Comparison of ENCODE assay signal across 16 cellular contexts in genomic region chr2:239753537-239753936, GRCh38.
"Had no signal": no experiment of that assay in that cellular context is flagged by ENCODE, and none has a peak within 500 bp of the region (broad histone marks: within the 10 kb centered on the region; RNA-seq: fewer than 3 reads in every experiment).

No MANE protein-coding gene starts in this region.

- H3K4me3 Mint-ChIP-seq: activated CD4-positive, alpha-beta T cell treated with anti-CD3 and anti-CD28 coated beads for 36 hours; activated naive CD8-positive, alpha-beta T cell treated with anti-CD3 and anti-CD28 coated beads for 36 hours; activated T-helper 17 cell treated with anti-CD3 and anti-CD28 coated beads, Interleukin-2, amount 50 U/mL, for 72 hours; T-helper 2 cell treated with Interferon-gamma antibody and Interleukin-4, amounts not matched to agents 5 μg/mL and 100 μg/mL, for 36 hours had no signal

- H3K27ac ChIP-seq: esophagus squamous epithelium, lower lobe of right lung, tibial artery had no signal

- H3K9me3 Mint-ChIP-seq: activated naive CD8-positive, alpha-beta T cell treated with anti-CD3 and anti-CD28 coated beads for 36 hours; activated T-helper 17 cell treated with anti-CD3 and anti-CD28 coated beads, Interleukin-2, amount 50 U/mL, for 72 hours; T-helper 2 cell treated with Interferon-gamma antibody and Interleukin-4, amounts not matched to agents 5 μg/mL and 100 μg/mL, for 36 hours had no signal

- H3K9me3 ChIP-seq: esophagus squamous epithelium, lower lobe of right lung, tibial artery had no signal

- ATAC-seq: activated CD4-positive, alpha-beta T cell treated with anti-CD3 and anti-CD28 coated beads for 36 hours; activated T-helper 17 cell treated with anti-CD3 and anti-CD28 coated beads, Interleukin-2, amount 50 U/mL, for 72 hours; left colon; lower lobe of right lung; naive thymus-derived CD8-positive, alpha-beta T cell had no signal

- H3K27ac Mint-ChIP-seq: activated CD4-positive, alpha-beta T cell treated with anti-CD3 and anti-CD28 coated beads for 36 hours; activated naive CD8-positive, alpha-beta T cell treated with anti-CD3 and anti-CD28 coated beads for 36 hours; activated T-helper 17 cell treated with anti-CD3 and anti-CD28 coated beads, Interleukin-2, amount 50 U/mL, for 72 hours had no signal

- DNase-seq: activated CD4-positive, alpha-beta T cell treated with anti-CD3 and anti-CD28 coated beads for 36 hours; activated CD4-positive, alpha-beta T cell treated with anti-CD3 and anti-CD28 coated beads, Interleukin-2, amount 50 U/mL, for 48 hours; activated naive CD4-positive, alpha-beta T cell; activated naive CD8-positive, alpha-beta T cell treated with anti-CD3 and anti-CD28 coated beads for 36 hours; amniotic stem cell; effector memory CD4-positive, alpha-beta T cell; esophagus squamous epithelium; left colon; lower lobe of right lung; naive thymus-derived CD8-positive, alpha-beta T cell; occipital lobe; stimulated activated CD8-positive, alpha-beta memory T cell treated with anti-CD3 and anti-CD28 coated beads, Interleukin-4, amount 100 ng/mL, for 48 hours; stimulated activated naive CD4-positive, alpha-beta T cell; tibial artery had no signal

- H3K4me1 Mint-ChIP-seq: activated T-helper 17 cell treated with anti-CD3 and anti-CD28 coated beads, Interleukin-2, amount 50 U/mL, for 72 hours had no signal

- H3K36me3 Mint-ChIP-seq: activated naive CD8-positive, alpha-beta T cell treated with anti-CD3 and anti-CD28 coated beads for 36 hours; naive thymus-derived CD8-positive, alpha-beta T cell had no signal

- H3K4me3 ChIP-seq: esophagus squamous epithelium, lower lobe of right lung, tibial artery had no signal

- H3K27me3 ChIP-seq: tibial artery had no signal

- H3K36me3 ChIP-seq: esophagus squamous epithelium, lower lobe of right lung, tibial artery had no signal

- H3K27me3 Mint-ChIP-seq: activated CD4-positive, alpha-beta T cell treated with anti-CD3 and anti-CD28 coated beads for 36 hours; activated naive CD8-positive, alpha-beta T cell treated with anti-CD3 and anti-CD28 coated beads for 36 hours; activated T-helper 17 cell treated with anti-CD3 and anti-CD28 coated beads, Interleukin-2, amount 50 U/mL, for 72 hours had no signal
